In genomic region chr1:154955718-154956513, GRCh38 we compare ENCODE assay signal across 8 cellular contexts. TPM values are rescaled to one million over a fixed set of nuclear protein-coding genes. Genes with fewer than 3 reads are reported as not detected.
DNase-seq lines count a peak whose midpoint lies in the region; ATAC-seq and TF ChIP-seq lines count a peak whose summit lies in the region.

PBXIP1 (minus strand) TSS chr1:154956099; CDS start chr1:154953721, 2,378 bp downstream.

- TF ChIP-seq POLR2A in prostate gland (IDR thresholded peaks at IDR 0.05), result peak; percentile 66
- peak; percentile 41 to 50 for TF ChIP-seq POLR2A in uterus (IDR thresholded peaks at IDR 0.05)

- TF ChIP-seq CTCF in GM12875 (IDR thresholded peaks at IDR 0.05; ENCODE audit: borderline replicate concordance, insufficient read depth, low read depth, low read length) (no peak), astrocyte of the cerebellum (IDR thresholded peaks at IDR 0.05; ENCODE audit: low read depth, low read length, missing control alignments) (peak; percentile 52), right atrium auricular region (IDR thresholded peaks at IDR 0.05) (peak in 1 of 2 donors; percentile 8), prostate gland (IDR thresholded peaks at IDR 0.05) (peak in 1 of 4 experiments; percentile 33), uterus (IDR thresholded peaks at IDR 0.05) (peak in 1 of 4 experiments; percentile 22)

- H3K4me3 ChIP-seq in GM12875 (ENCODE audit: low read depth, low read length) (peak within 1 kb of the TSS; percentile 67), astrocyte of the cerebellum (ENCODE audit: low read depth, low read length) (peak within 1 kb of the TSS; percentile 63), right atrium auricular region (peak within 1 kb of the TSS; percentile 52 to 60), prostate gland (peak within 1 kb of the TSS; percentile 46), uterus (peak within 1 kb of the TSS; percentile 48 to 57)

- in situ Hi-C loops in astrocyte of the cerebellum (cut with HindIII; ENCODE audit: low sequenced_read_pairs), result loop anchor here (5.0 kb wide), 1 partner anchor 56 kb away; no protein-coding TSS in a partner anchor

- peak within 1 kb of the TSS; percentile 73 to 84 for H3K27ac ChIP-seq in right atrium auricular region
- peak within 1 kb of the TSS; percentile 76 to 79 for H3K27ac ChIP-seq in prostate gland
- H3K27ac ChIP-seq in uterus, result peak within 1 kb of the TSS; percentile 76 to 79

- DNase-seq in NCI-H2081 (lab: John Stamatoyannopoulos, UW), result peak; percentile 89 to 93
- peak; percentile 60 for DNase-seq in T-helper 9 cell
- DNase-seq in astrocyte of the cerebellum (ENCODE audit: low read depth), result peak; percentile 86
- peak; percentile 89 for DNase-seq in right atrium auricular region (ENCODE audit: low spot score)
- peak; percentile 89 for DNase-seq in prostate gland (ENCODE audit: low spot score)
- DNase-seq in uterus, result peak; percentile 78 to 87

- intact Hi-C loops in prostate gland (cut with DNase I) (no loop called here), uterus (cut with DNase I; ENCODE audit: low total_unique reads) (no loop called here)

- WGBS in prostate gland, result 0% methylated on average over 18 of the region's 18 CpGs

- peaks cover 0 to 55% of the 10 kb centered on the region in 2 donors for H3K4me1 ChIP-seq in right atrium auricular region
- peaks cover 20% of the 10 kb centered on the region for H3K4me1 ChIP-seq in prostate gland (replicated peaks)
- peaks cover 3 to 22% of the 10 kb centered on the region in 2 donors for H3K4me1 ChIP-seq in uterus

- no peaks in the 10 kb centered on the region for H3K27me3 ChIP-seq in right atrium auricular region
- no peaks in the 10 kb centered on the region for H3K27me3 ChIP-seq in prostate gland (replicated peaks; ENCODE audit: insufficient read depth)
- H3K27me3 ChIP-seq in uterus, result no peaks in the 10 kb centered on the region

- ATAC-seq in HG02981 (IDR thresholded peaks at IDR 0.05; ENCODE audit: unreplicated experiment), result peak; percentile 46

- peaks cover 21% of the 10 kb centered on the region for H3K36me3 ChIP-seq in right atrium auricular region
- no peaks in the 10 kb centered on the region for H3K36me3 ChIP-seq in prostate gland
- H3K36me3 ChIP-seq in uterus, result no peaks in the 10 kb centered on the region

- H3K9me3 ChIP-seq in right atrium auricular region (no peaks in the 10 kb centered on the region), prostate gland (no peaks in the 10 kb centered on the region), uterus (no peaks in the 10 kb centered on the region)

RNA-seq across cellular contexts. Expression of gene PBXIP1, which starts in this region (rescaled TPM):
- 100 to 1,000 TPM in 1 of 2 donors, 10 to 100 TPM in 1; 81.4 to 101 TPM for total RNA-seq in right atrium auricular region
- total RNA-seq in prostate gland, result 100 to 1,000 TPM; 113 to 140 TPM
- 100 to 1,000 TPM in 1 of 4 donors, 10 to 100 TPM in 3; 34.4 to 151 (median 88.6) TPM for total RNA-seq in uterus

Comparison
In these comparisons a context has a peak if more than half of its experiments do, and no peak if none do; other contexts are left out.
1. Peak in every context shown above with its lines: DNase-seq, ATAC-seq, H3K4me3 ChIP-seq and H3K27ac ChIP-seq.